ENCODE assay signal across 8 cellular contexts in the genomic region with DNA sequence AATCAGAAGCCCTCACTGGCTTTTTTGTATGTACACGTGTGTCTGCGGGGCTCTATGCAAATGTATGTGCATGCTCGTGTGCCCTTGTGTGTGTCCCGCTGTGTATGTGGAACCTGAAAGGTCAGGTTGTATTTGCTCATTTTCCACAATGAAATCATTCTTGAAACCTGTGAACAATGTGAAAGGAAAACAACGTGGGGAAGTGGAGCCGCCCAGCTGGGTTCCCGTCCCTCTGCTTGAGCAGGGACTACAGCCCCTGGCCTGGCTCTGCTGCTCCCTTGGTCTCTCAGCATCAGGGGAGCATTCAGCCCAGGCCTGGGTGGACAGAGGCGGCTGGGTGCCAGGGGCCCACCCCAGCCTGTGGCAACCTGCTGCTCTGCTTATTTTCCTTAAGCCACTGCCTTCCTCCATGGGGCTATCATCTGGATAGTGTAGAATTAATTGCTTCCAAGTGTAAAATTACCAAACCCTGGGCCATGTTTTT. TPM values are rescaled to one million over a fixed set of nuclear protein-coding genes. Genes with fewer than 3 reads are reported as not detected.
A peak's percentile ranks its signal among the peaks of the same experiment; 100 is the strongest.
DNase-seq lines count a peak whose midpoint lies in the region; ATAC-seq and TF ChIP-seq lines count a peak whose summit lies in the region.

No MANE protein-coding gene starts in this region.

- H3K27ac ChIP-seq in colonic mucosa (peak overlapping the region; percentile 24), skin epidermis (peak overlapping the region in 19 of 21 experiments; percentile 19 to 88 (median 66)), tibial artery (no peak overlapping the region)

- no peaks in the 10 kb centered on the region for H3K27me3 ChIP-seq in colonic mucosa
- no peaks in the 10 kb centered on the region for H3K27me3 ChIP-seq in tibial artery

- H3K9me3 ChIP-seq in colonic mucosa: no peaks in the 10 kb centered on the region
- no peaks in the 10 kb centered on the region for H3K9me3 ChIP-seq in tibial artery

- TF ChIP-seq CTCF in colonic mucosa (IDR thresholded peaks at IDR 0.05): no peak
- TF ChIP-seq CTCF in tibial artery (IDR thresholded peaks at IDR 0.05): no peak

- H3K36me3 ChIP-seq in colonic mucosa: no peaks in the 10 kb centered on the region
- no peaks in the 10 kb centered on the region for H3K36me3 ChIP-seq in tibial artery

- H3K4me3 ChIP-seq in colonic mucosa: no peak overlapping the region
- H3K4me3 ChIP-seq in skin epidermis: no peak overlapping the region
- H3K4me3 ChIP-seq in tibial artery: no peak overlapping the region

- ATAC-seq in GM18907 (IDR thresholded peaks at IDR 0.05; ENCODE audit: unreplicated experiment) (peak; percentile 27), HG03280 (IDR thresholded peaks at IDR 0.05; ENCODE audit: unreplicated experiment) (peak; percentile 44)

- peak overlapping the region in 1 of 2 donors; percentile 18 for H3K9ac ChIP-seq in colonic mucosa (ENCODE audit: low read depth in 2 of 2, low read length in 2 of 2)

- no peak for DNase-seq in colonic mucosa
- DNase-seq in D341Med (ENCODE audit: low spot score): no peak
- DNase-seq in NCI-H1694 (lab: John Stamatoyannopoulos, UW): no peak
- DNase-seq in NOMO-1 treated with dmso at 0.1 percent for 144 hours (lab: John Stamatoyannopoulos, UW; ENCODE audit: unreplicated experiment): no peak
- DNase-seq in tibial artery: no peak

- intact Hi-C loops in colonic mucosa (cut with DNase I): no loop called here
- intact Hi-C loops in tibial artery (cut with DNase I; ENCODE audit: low total_unique reads): no loop called here

- H3K4me1 ChIP-seq in colonic mucosa (peaks cover 11% of the 10 kb centered on the region), tibial artery (no peaks in the 10 kb centered on the region)

RNA-seq across cellular contexts. Expression of a gene that starts 3.0 kb away (rescaled TPM):
- 1 to 10 TPM; 2.2 to 7.4 TPM for total RNA-seq in colonic mucosa

RNA-seq across cellular contexts. Expression of a gene that starts 11.3 kb away (rescaled TPM):
- total RNA-seq in colonic mucosa: 1 to 10 TPM; 3.4 to 5.9 TPM

RNA-seq across cellular contexts. Expression of a gene that starts 20.2 kb away (rescaled TPM):
- 1 to 10 TPM; 3.6 to 5.7 TPM for total RNA-seq in colonic mucosa

RNA-seq across cellular contexts. Expression of a gene that starts 23.1 kb away (rescaled TPM):
- 10 to 100 TPM; 49.0 to 49.2 TPM for total RNA-seq in colonic mucosa

RNA-seq across cellular contexts. Expression of a gene that starts 55.6 kb away (rescaled TPM):
- 1 to 10 TPM; 2.9 to 3.9 TPM for total RNA-seq in colonic mucosa

Comparison
In these comparisons a context has a peak if more than half of its experiments do, and no peak if none do; other contexts are left out.
1. H3K27ac ChIP-seq: peak in colonic mucosa (single experiment) and skin epidermis (19 of 21); none in tibial artery (0 of 2).